In the genomic region with DNA sequence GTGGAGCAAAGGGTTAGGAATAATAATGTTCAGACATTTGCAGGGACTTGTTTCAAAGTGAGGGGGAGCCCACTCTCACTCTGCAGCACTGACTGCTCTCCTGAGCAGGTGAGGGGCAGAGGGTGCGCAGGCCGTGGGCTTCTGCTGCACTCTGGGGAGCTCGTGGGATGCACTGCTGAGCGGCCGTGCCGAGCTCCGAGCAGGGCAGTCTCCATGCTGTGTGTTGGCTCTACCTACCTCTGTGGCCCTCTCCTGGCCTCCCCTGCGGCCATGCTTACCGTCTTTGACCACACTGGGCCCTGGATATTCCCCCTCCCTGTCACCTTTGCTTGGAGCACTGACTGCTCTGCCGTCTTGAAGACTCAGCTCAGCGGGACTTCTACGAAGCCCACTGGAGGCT, we compare ENCODE assay signal across 16 cellular contexts. TPM values are rescaled to one million over a fixed set of nuclear protein-coding genes. Genes with fewer than 3 reads are reported as not detected.
DNase-seq lines count a peak whose midpoint lies in the region; TF ChIP-seq lines count a peak whose summit lies in the region.
"Had no signal": no experiment of that assay in that cellular context is flagged by ENCODE, and none has a peak within 500 bp of the region (broad histone marks: within the 10 kb centered on the region; RNA-seq: fewer than 3 reads in every experiment).

No MANE protein-coding gene starts in this region.

- H3K27me3 ChIP-seq in HL-60 (ENCODE audit: insufficient read depth, poor library complexity, severe bottlenecking) (no peaks in the 10 kb centered on the region), iPS-15b (ENCODE audit: control insufficient read depth, insufficient read depth, low read length) (no peaks in the 10 kb centered on the region), osteoblast (ENCODE audit: insufficient read depth, low read length) (peaks cover 2% of the 10 kb centered on the region), colonic mucosa (no peaks in the 10 kb centered on the region)

- H3K36me3 Mint-ChIP-seq in activated naive CD4-positive, alpha-beta T cell treated with anti-CD3 and anti-CD28 coated beads, Interleukin-2, amount 50 U/mL, for 24 hours = peaks cover 1% of the 10 kb centered on the region
- peaks cover 1% of the 10 kb centered on the region for H3K36me3 Mint-ChIP-seq in activated naive CD4-positive, alpha-beta T cell treated with anti-CD3 and anti-CD28 coated beads for 36 hours (ENCODE audit: low read depth)

- H2AFZ ChIP-seq in osteoblast (ENCODE audit: low read length) = no peak overlapping the region
- H2AFZ ChIP-seq: GM23248 had no signal

- in situ Hi-C loops in ACHN (cut with HindIII; ENCODE audit: low pct_ligation_motif_present, low pct_unique_long_range_greater_than_20kb, low sequenced_read_pairs) = no loop called here

- H3K9me3 ChIP-seq in iPS-15b (ENCODE audit: control insufficient read depth, insufficient read depth, low read length) = no peaks in the 10 kb centered on the region
- no peaks in the 10 kb centered on the region for H3K9me3 ChIP-seq in osteoblast (ENCODE audit: low read depth, low read length)
- H3K9me3 ChIP-seq in colonic mucosa = no peaks in the 10 kb centered on the region
- H3K9me3 ChIP-seq: HAP-1 had no signal

- no peak overlapping the region for H3K4me3 ChIP-seq in HL-60 (replicated peaks; ENCODE audit: insufficient read depth, low read length)
- no peak overlapping the region for H3K4me3 ChIP-seq in iPS-15b (ENCODE audit: low read depth, low read length)
- no peak overlapping the region for H3K4me3 ChIP-seq in osteoblast (ENCODE audit: insufficient read depth, low read length)
- no peak overlapping the region for H3K4me3 ChIP-seq in colonic mucosa
- H3K4me3 ChIP-seq: GM23248, HAP-1 had no signal

- no peaks in the 10 kb centered on the region for H3K4me1 Mint-ChIP-seq in activated naive CD4-positive, alpha-beta T cell treated with anti-CD3 and anti-CD28 coated beads, Interleukin-2, amount 50 U/mL, for 24 hours
- H3K4me1 Mint-ChIP-seq in activated naive CD4-positive, alpha-beta T cell treated with anti-CD3 and anti-CD28 coated beads for 36 hours (ENCODE audit: low read depth) = no peaks in the 10 kb centered on the region

- no peak overlapping the region for H3K4me3 Mint-ChIP-seq in activated naive CD4-positive, alpha-beta T cell treated with anti-CD3 and anti-CD28 coated beads, Interleukin-2, amount 50 U/mL, for 24 hours
- H3K4me3 Mint-ChIP-seq in activated naive CD4-positive, alpha-beta T cell treated with anti-CD3 and anti-CD28 coated beads for 36 hours = no peak overlapping the region
- H3K4me3 Mint-ChIP-seq: CD8-positive, alpha-beta T cell had no signal

- H4K20me1 ChIP-seq in osteoblast (ENCODE audit: insufficient read depth, low read length) = no peaks in the 10 kb centered on the region

- H3K9me3 Mint-ChIP-seq in activated naive CD4-positive, alpha-beta T cell treated with anti-CD3 and anti-CD28 coated beads, Interleukin-2, amount 50 U/mL, for 24 hours = no peaks in the 10 kb centered on the region
- H3K9me3 Mint-ChIP-seq in activated naive CD4-positive, alpha-beta T cell treated with anti-CD3 and anti-CD28 coated beads for 36 hours = no peaks in the 10 kb centered on the region

- no peak overlapping the region for H3K4me2 ChIP-seq in osteoblast (ENCODE audit: insufficient read depth, low read length)

- intact Hi-C loops in activated naive CD4-positive, alpha-beta T cell treated with anti-CD3 and anti-CD28 coated beads for 36 hours (cut with micrococcal nuclease) = no loop called here
- intact Hi-C loops in colonic mucosa (cut with DNase I) = no loop called here

- peak overlapping the region; percentile 73 for H3K27ac ChIP-seq in HL-60 (replicated peaks)
- no peak overlapping the region for H3K27ac ChIP-seq in osteoblast (ENCODE audit: low read depth, low read length)
- H3K27ac ChIP-seq in colonic mucosa = no peak overlapping the region
- H3K27ac ChIP-seq: GM23248 had no signal

- peak overlapping the region; percentile 9 for H3K9ac ChIP-seq in iPS-15b (ENCODE audit: low read depth, low read length)
- no peak overlapping the region for H3K9ac ChIP-seq in colonic mucosa (ENCODE audit: low read depth in 2 of 2, low read length in 2 of 2)
- H3K9ac ChIP-seq: GM23248 had no signal

- peak overlapping the region; percentile 62 for H3K27ac Mint-ChIP-seq in activated naive CD4-positive, alpha-beta T cell treated with anti-CD3 and anti-CD28 coated beads, Interleukin-2, amount 50 U/mL, for 24 hours
- H3K27ac Mint-ChIP-seq in activated naive CD4-positive, alpha-beta T cell treated with anti-CD3 and anti-CD28 coated beads for 36 hours = no peak overlapping the region
- H3K27ac Mint-ChIP-seq: CD8-positive, alpha-beta T cell had no signal

- H3K27me3 Mint-ChIP-seq in activated naive CD4-positive, alpha-beta T cell treated with anti-CD3 and anti-CD28 coated beads, Interleukin-2, amount 50 U/mL, for 24 hours = no peaks in the 10 kb centered on the region
- H3K27me3 Mint-ChIP-seq in activated naive CD4-positive, alpha-beta T cell treated with anti-CD3 and anti-CD28 coated beads for 36 hours (ENCODE audit: low read depth) = no peaks in the 10 kb centered on the region

- no peaks in the 10 kb centered on the region for H3K79me2 ChIP-seq in osteoblast (ENCODE audit: insufficient read depth, low read length)

- H3K4me1 ChIP-seq in iPS-15b (ENCODE audit: control insufficient read depth, insufficient read depth, low read length) (no peaks in the 10 kb centered on the region), osteoblast (ENCODE audit: insufficient read depth, low read length) (no peaks in the 10 kb centered on the region), colonic mucosa (no peaks in the 10 kb centered on the region)
- H3K4me1 ChIP-seq: HAP-1 had no signal

- TF ChIP-seq CTCF in HL-60 (IDR thresholded peaks at IDR 0.05; ENCODE audit: insufficient read depth, low read length) (no peak), osteoblast (IDR thresholded peaks at IDR 0.05; ENCODE audit: extremely low read depth, low read depth, low read length) (no peak), colonic mucosa (IDR thresholded peaks at IDR 0.05) (no peak)

- no peak for DNase-seq in activated naive CD4-positive, alpha-beta T cell treated with anti-CD3 and anti-CD28 coated beads for 36 hours
- DNase-seq in HL-60 (ENCODE audit: low read depth in 1 of 2, low spot score in 1 of 2) (no peak), osteoblast (ENCODE audit: insufficient read length, low spot score, missing footprints) (peak; percentile 22), NCI-H1092 (lab: John Stamatoyannopoulos, UW) (no peak), ACHN (no peak), colonic mucosa (no peak)
- DNase-seq: 8988T, COR-L47, DND-41, GDM1, GM23248 had no signal

- CTCF ChIA-PET in activated naive CD4-positive, alpha-beta T cell treated with anti-CD3 and anti-CD28 coated beads for 36 hours (lab: Charles Lee) = no interaction called here

- H3K36me3 ChIP-seq in iPS-15b (ENCODE audit: control insufficient read depth, insufficient read depth, low read length) (no peaks in the 10 kb centered on the region), osteoblast (ENCODE audit: insufficient read depth, low read length) (no peaks in the 10 kb centered on the region), colonic mucosa (no peaks in the 10 kb centered on the region)
- H3K36me3 ChIP-seq: HAP-1 had no signal

RNA-seq across cellular contexts. Expression of a gene that starts 33.7 kb away (rescaled TPM):
- total RNA-seq in activated naive CD4-positive, alpha-beta T cell treated with anti-CD3 and anti-CD28 coated beads for 36 hours = not detected
- not detected in 2 replicates for total RNA-seq in osteoblast
- 1 to 10 TPM in 1 of 2 donors, under 1 TPM in 1; 0.69 to 2.4 TPM for total RNA-seq in colonic mucosa
- total RNA-seq: CD8-positive, alpha-beta T cell; GM23248; HT1080 had no signal
